ENCODE assay signal across 20 cellular contexts in the genomic region with DNA sequence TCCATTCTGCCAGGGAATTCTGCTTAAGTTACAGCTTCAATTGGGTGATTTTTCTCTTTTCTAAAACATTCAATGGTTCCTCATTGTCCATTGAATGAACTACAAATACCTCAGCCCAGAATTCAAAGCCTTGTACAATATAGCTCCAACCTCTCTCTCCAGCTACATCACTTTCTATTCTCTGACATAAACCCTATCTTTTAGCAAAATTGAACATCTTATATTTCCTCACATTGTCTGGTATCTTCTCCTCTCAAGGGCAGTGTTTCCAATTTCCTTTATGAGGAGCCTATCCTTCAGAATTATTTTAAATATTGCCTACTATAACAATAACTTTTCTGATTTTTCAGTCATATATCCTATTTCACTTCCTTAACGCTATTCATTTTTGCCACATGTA.
"Had no signal": no experiment of that assay in that cellular context is flagged by ENCODE, and none has a peak within 500 bp of the region (broad histone marks: within the 10 kb centered on the region; RNA-seq: fewer than 3 reads in every experiment).

No MANE protein-coding gene starts in this region.

- H3K27ac ChIP-seq: coronary artery, dorsolateral prefrontal cortex, esophagus muscularis mucosa, foreskin keratinocyte, gastrocnemius medialis, heart right ventricle, left lung, lower lobe of right lung had no signal

- DNase-seq: dorsolateral prefrontal cortex; effector CD4-positive, alpha-beta T cell; effector memory CD4-positive, alpha-beta T cell; foreskin keratinocyte; gastrocnemius medialis; heart right ventricle; hippocampal formation; left cardiac atrium; left lung; left ventricle myocardium superior; lower lobe of right lung; naive B cell had no signal

- H3K4me3 ChIP-seq: coronary artery, dorsolateral prefrontal cortex, esophagus muscularis mucosa, gastrocnemius medialis, heart right ventricle, left lung, lower lobe of right lung, mucosa of descending colon had no signal

- H3K36me3 ChIP-seq: esophagus muscularis mucosa, gastrocnemius medialis, heart right ventricle, left lung, lower lobe of right lung had no signal

- H3K4me1 ChIP-seq: esophagus muscularis mucosa, foreskin keratinocyte, gastrocnemius medialis, heart right ventricle, left lung, lower lobe of right lung had no signal

- H3K27ac Mint-ChIP-seq: mesothelial cell of epicardium had no signal

- H3K27me3 ChIP-seq: dorsolateral prefrontal cortex, esophagus muscularis mucosa, gastrocnemius medialis, heart right ventricle, left lung had no signal

- H3K4me1 Mint-ChIP-seq: naive B cell had no signal

- H3K9me3 ChIP-seq: esophagus muscularis mucosa, gastrocnemius medialis, lower lobe of right lung, mucosa of descending colon had no signal

- ATAC-seq: foreskin keratinocyte, gastrocnemius medialis, heart right ventricle, left cardiac atrium, left lung, left ventricle myocardium superior, lower lobe of right lung, mucosa of descending colon had no signal

- H3K4me3 Mint-ChIP-seq: mesothelial cell of epicardium, naive B cell had no signal

- H3K36me3 Mint-ChIP-seq: mesothelial cell of epicardium, naive B cell had no signal

- H3K27me3 Mint-ChIP-seq: naive B cell had no signal

- FAIRE-seq: colon, endothelial cell of umbilical vein, islet of Langerhans, keratinocyte had no signal
